Comparison of ENCODE assay signal across 8 cellular contexts in genomic region chr1:235011599-235012435, GRCh38.
A peak's percentile ranks its signal among the peaks of the same experiment; 100 is the strongest.
DNase-seq lines count a peak whose midpoint lies in the region; ATAC-seq and TF ChIP-seq lines count a peak whose summit lies in the region.

No MANE protein-coding gene starts in this region.

- H3K4me1 ChIP-seq in transverse colon: peaks cover 0 to 11% (median 3%) of the 10 kb centered on the region in 4 donors

- no peaks in the 10 kb centered on the region for H3K36me3 ChIP-seq in transverse colon

- H3K4me1 Mint-ChIP-seq in osteocyte (ENCODE audit: unreplicated experiment) (peaks cover 49% of the 10 kb centered on the region), mesothelial cell of epicardium (no peaks in the 10 kb centered on the region)

- H3K9me3 Mint-ChIP-seq in osteocyte (ENCODE audit: unreplicated experiment) (no peaks in the 10 kb centered on the region), mesothelial cell of epicardium (peaks cover 3% of the 10 kb centered on the region)

- H3K27ac ChIP-seq in epithelial cell of prostate (peak overlapping the region; percentile 90), transverse colon (peak overlapping the region; percentile 8 to 59 (median 54))

- H3K27me3 ChIP-seq in transverse colon: no peaks in the 10 kb centered on the region

- in situ Hi-C loops in transverse colon (cut with MboI; ENCODE audit: low pct_ligation_motif_present in 1 of 4, low pct_unique_long_range_greater_than_20kb in 1 of 4, low sequenced_read_pairs in 3 of 4): no loop called here

- H3K27ac Mint-ChIP-seq in osteocyte (ENCODE audit: unreplicated experiment) (peak overlapping the region; percentile 96), mesothelial cell of epicardium (no peak overlapping the region)

- H3K27me3 Mint-ChIP-seq in osteocyte (ENCODE audit: unreplicated experiment) (no peaks in the 10 kb centered on the region), mesothelial cell of epicardium (ENCODE audit: low read depth) (no peaks in the 10 kb centered on the region)

- DNase-seq in NOMO-1 treated with DMSO at 0.1 percent for 48 hours (lab: John Stamatoyannopoulos, UW; ENCODE audit: unreplicated experiment) (peak; percentile 98), epithelial cell of prostate (ENCODE audit: low read depth, low spot score) (peak; percentile 100), osteocyte (ENCODE audit: extremely low spot score, unreplicated experiment) (no peak), transverse colon (peak; percentile 74), mesothelial cell of epicardium (ENCODE audit: low spot score in 2 of 2, unreplicated experiment in 2 of 2) (no peak)
- peak; percentile 90 for DNase-seq in activated CD8-positive, alpha-beta memory T cell treated with anti-CD3 and anti-CD28 coated beads, Interleukin-2, amount 50 U/mL, for 24 hours (ENCODE audit: extremely low read depth)

- H3K36me3 Mint-ChIP-seq in osteocyte (ENCODE audit: unreplicated experiment) (peaks cover 3% of the 10 kb centered on the region), mesothelial cell of epicardium (no peaks in the 10 kb centered on the region)

- WGBS in transverse colon (ENCODE audit: low coverage in 1 of 2), 2 donors: 69 to 74% methylated on average over 3 to 22 of the region's 22 CpGs

- intact Hi-C loops in transverse colon (cut with DNase I; ENCODE audit: low total_unique reads): no loop called here

- H3K4me3 ChIP-seq in transverse colon: no peak overlapping the region

- no peak for TF ChIP-seq EP300 in transverse colon (IDR thresholded peaks at IDR 0.05; ENCODE audit: low read depth)

- no peaks in the 10 kb centered on the region for H3K9me3 ChIP-seq in transverse colon

- no peak for TF ChIP-seq POLR2A in transverse colon (IDR thresholded peaks at IDR 0.05)

- peak; percentile 81 for ATAC-seq in GM18498 (IDR thresholded peaks at IDR 0.05; ENCODE audit: unreplicated experiment)
- ATAC-seq in HG02759 (IDR thresholded peaks at IDR 0.05; ENCODE audit: unreplicated experiment): peak; percentile 79

- no peak for TF ChIP-seq CTCF in osteocyte (IDR thresholded peaks at IDR 0.05)
- TF ChIP-seq CTCF in transverse colon (IDR thresholded peaks at IDR 0.05): no peak
- TF ChIP-seq CTCF in mesothelial cell of epicardium (IDR thresholded peaks at IDR 0.05; ENCODE audit: unreplicated experiment): no peak

- peak overlapping the region; percentile 12 for H3K4me3 Mint-ChIP-seq in osteocyte (ENCODE audit: unreplicated experiment)
- H3K4me3 Mint-ChIP-seq in mesothelial cell of epicardium: no peak overlapping the region

Comparison
In these comparisons a context has a peak if more than half of its experiments do, and no peak if none do; other contexts are left out.
1. DNase-seq: peak in NOMO-1 treated with DMSO at 0.1 percent for 48 hours (single experiment), activated CD8-positive, alpha-beta memory T cell treated with anti-CD3 and anti-CD28 coated beads, Interleukin-2, amount 50 U/mL, for 24 hours (single experiment), epithelial cell of prostate (single experiment) and transverse colon (single experiment); none in osteocyte (single experiment) and mesothelial cell of epicardium (0 of 2).